Comparison of ENCODE assay signal across 8 cellular contexts in genomic region chrX:49186125-49187027, GRCh38. TPM values are rescaled to one million over a fixed set of nuclear protein-coding genes. Genes with fewer than 3 reads are reported as not detected.
DNase-seq lines count a peak whose midpoint lies in the region; ATAC-seq and TF ChIP-seq lines count a peak whose summit lies in the region.

Gene PRICKLE3 (minus strand): TSS chrX:49186373. CDS start chrX:49186297, 76 bp downstream.

- H4K8ac ChIP-seq in neuronal stem cell (ENCODE audit: low read depth, low read length), result no peak within 1 kb of the TSS

- H2BK120ac ChIP-seq in neuronal stem cell (ENCODE audit: low read depth, low read length), result no peak within 1 kb of the TSS

- ATAC-seq in HG03520 (IDR thresholded peaks at IDR 0.05; ENCODE audit: unreplicated experiment) (peak; percentile 24), upper lobe of left lung (ENCODE audit: low FRiP score in 2 of 2) (peak; percentile 42 to 72), GM18519 (IDR thresholded peaks at IDR 0.05; ENCODE audit: low FRiP score, unreplicated experiment) (no peak)

- H3K36me3 ChIP-seq in OCI-LY1 (ENCODE audit: insufficient read depth, low read length) (peaks cover 16% of the 10 kb centered on the region), neuronal stem cell (replicated peaks in 1 of 2; ENCODE audit: control insufficient read depth in 2 of 2, insufficient read depth in 2 of 2, low read length in 2 of 2) (no peaks in the 10 kb centered on the region), upper lobe of left lung (peaks cover 0 to 17% (median 0%) of the 10 kb centered on the region in 4 donors)

- no peaks in the 10 kb centered on the region for H3K9me2 ChIP-seq in OCI-LY1 (ENCODE audit: low read depth, low read length)

- no peak within 1 kb of the TSS for H2AK5ac ChIP-seq in neuronal stem cell (ENCODE audit: low read depth, low read length)

- H3K4me3 ChIP-seq in GM12865 (ENCODE audit: low read depth, low read length) (peak within 1 kb of the TSS; percentile 92), OCI-LY1 (ENCODE audit: low read depth, low read length, poor library complexity, severe bottlenecking) (peak within 1 kb of the TSS; percentile 90), fibroblast of pulmonary artery (replicated peaks; ENCODE audit: low read depth, low read length) (peak within 1 kb of the TSS; percentile 69), neuronal stem cell (ENCODE audit: low read length in 2 of 2) (peak within 1 kb of the TSS in 1 of 2 donors; percentile 85), upper lobe of left lung (peak within 1 kb of the TSS; percentile 39 to 63 (median 52))

- H3K18ac ChIP-seq in neuronal stem cell (ENCODE audit: low read length), result peak within 1 kb of the TSS; percentile 87

- H3K9ac ChIP-seq in OCI-LY1 (ENCODE audit: low read length) (peak within 1 kb of the TSS; percentile 85), neuronal stem cell (ENCODE audit: low read depth, low read length, poor library complexity) (peak within 1 kb of the TSS; percentile 70)

- no peak within 1 kb of the TSS for H2BK5ac ChIP-seq in neuronal stem cell (ENCODE audit: low read length)

- H2AFZ ChIP-seq in OCI-LY1 (ENCODE audit: low read length) (no peak within 1 kb of the TSS), neuronal stem cell (ENCODE audit: low read length) (peak within 1 kb of the TSS; percentile 58)

- no peak within 1 kb of the TSS for H3K4ac ChIP-seq in neuronal stem cell (ENCODE audit: low read length)

- TF ChIP-seq POLR2A in upper lobe of left lung (IDR thresholded peaks at IDR 0.05), result peak in 2 of 4 donors; percentile 35 to 81

- no peak within 1 kb of the TSS for H3K14ac ChIP-seq in neuronal stem cell (ENCODE audit: low read length)

- no CpG with 5 or more reads among the region's 62 CpGs for WGBS in neuronal stem cell (ENCODE audit: extremely low coverage in 2 of 2, insufficient read length in 2 of 2, insufficient replicate concordance in 1 of 2), 2 donors
- 51 to 55% methylated on average over 6 to 47 of the region's 62 CpGs for WGBS in upper lobe of left lung, 2 donors

- TF ChIP-seq EP300 in upper lobe of left lung (IDR thresholded peaks at IDR 0.05), result no peak

- H3K27ac ChIP-seq in OCI-LY1 (ENCODE audit: low read depth, low read length, poor library complexity, severe bottlenecking) (peak within 1 kb of the TSS; percentile 57), neuronal stem cell (replicated peaks; ENCODE audit: low read length) (peak within 1 kb of the TSS; percentile 51), upper lobe of left lung (peak within 1 kb of the TSS; percentile 74 to 85 (median 82))

- H3K27me3 ChIP-seq in OCI-LY1 (ENCODE audit: insufficient read depth, low read length) (no peaks in the 10 kb centered on the region), neuronal stem cell (ENCODE audit: control insufficient read depth in 3 of 3, insufficient read depth in 3 of 3, low read depth in 1 of 3, low read length in 3 of 3) (no peaks in the 10 kb centered on the region), upper lobe of left lung (no peaks in the 10 kb centered on the region)

- no peaks in the 10 kb centered on the region for H3F3A ChIP-seq in OCI-LY1 (ENCODE audit: insufficient read depth, low read length)

- TF ChIP-seq CTCF in GM12865 (IDR thresholded peaks at IDR 0.05; ENCODE audit: insufficient read depth, low read depth, low read length, missing control alignments), result peak; percentile 42
- peak; percentile 66 for TF ChIP-seq CTCF in OCI-LY1 (IDR thresholded peaks at IDR 0.05; ENCODE audit: low read length)
- no peak for TF ChIP-seq CTCF in fibroblast of pulmonary artery (IDR thresholded peaks at IDR 0.05; ENCODE audit: low read length, missing control alignments)
- peak in 5 of 6 experiments; percentile 44 to 73 (median 53) for TF ChIP-seq CTCF in upper lobe of left lung (IDR thresholded peaks at IDR 0.05)

- H3K79me1 ChIP-seq in neuronal stem cell (ENCODE audit: low read depth, low read length), result no peaks in the 10 kb centered on the region

- H3K4me1 ChIP-seq in OCI-LY1 (ENCODE audit: insufficient read depth, low read length, severe bottlenecking), result peaks cover 20% of the 10 kb centered on the region
- H3K4me1 ChIP-seq in neuronal stem cell (ENCODE audit: control insufficient read depth in 2 of 2, insufficient read depth in 1 of 2, low read depth in 1 of 2, low read length in 2 of 2), result peaks cover 0 to 11% of the 10 kb centered on the region in 2 donors
- H3K4me1 ChIP-seq in upper lobe of left lung, result peaks cover 9 to 18% (median 14%) of the 10 kb centered on the region in 4 donors

- no peak within 1 kb of the TSS for H2BK15ac ChIP-seq in neuronal stem cell (ENCODE audit: low read length)

- H3K4me2 ChIP-seq in OCI-LY1 (ENCODE audit: low read length), result peak within 1 kb of the TSS; percentile 94
- peak within 1 kb of the TSS; percentile 66 for H3K4me2 ChIP-seq in neuronal stem cell (ENCODE audit: insufficient read depth, low read length, poor library complexity, severe bottlenecking)

- H3K79me2 ChIP-seq in OCI-LY1 (ENCODE audit: insufficient read depth, low read length), result no peaks in the 10 kb centered on the region

- H3K23ac ChIP-seq in neuronal stem cell (ENCODE audit: low read depth, low read length, poor library complexity), result no peak within 1 kb of the TSS

- no peak within 1 kb of the TSS for H4K91ac ChIP-seq in neuronal stem cell (ENCODE audit: low read depth, low read length, poor library complexity)

- no peaks in the 10 kb centered on the region for H4K20me1 ChIP-seq in OCI-LY1 (ENCODE audit: insufficient read depth, low read length)

- H2BK12ac ChIP-seq in neuronal stem cell (ENCODE audit: low read length), result no peak within 1 kb of the TSS

- H3K9me3 ChIP-seq in OCI-LY1 (ENCODE audit: low read length) (no peaks in the 10 kb centered on the region), neuronal stem cell (replicated peaks in 1 of 2; ENCODE audit: control insufficient read depth in 2 of 2, insufficient read depth in 1 of 2, low read depth in 1 of 2, low read length in 2 of 2) (no peaks in the 10 kb centered on the region), upper lobe of left lung (no peaks in the 10 kb centered on the region)

- DNase-seq in GM12865 (ENCODE audit: low read depth), result peak; percentile 87
- peak; percentile 46 to 54 for DNase-seq in activated T-helper 1 cell treated with anti-CD3 and anti-CD28 coated beads, Interleukin-2, amount 50 U/mL, for 16 hours (ENCODE audit: low read depth in 1 of 2, low spot score in 1 of 2)
- DNase-seq in fibroblast of pulmonary artery (ENCODE audit: low read depth), result peak; percentile 46
- no peak for DNase-seq in neuronal stem cell (ENCODE audit: low spot score)
- DNase-seq in upper lobe of left lung, result peak; percentile 91 to 95

RNA-seq across cellular contexts. Expression of gene PRICKLE3, which starts in this region (rescaled TPM):
- 4.5 TPM for polyA plus RNA-seq in neuronal stem cell (2013, experiment 1 of 2)
- polyA plus RNA-seq in neuronal stem cell (2013, experiment 2 of 2), result 4.1 TPM
- 10 to 100 TPM; 14.4 to 43.0 (median 19.7) TPM for total RNA-seq in upper lobe of left lung
